ENCODE assay signal across 1 cellular context in the genomic region with DNA sequence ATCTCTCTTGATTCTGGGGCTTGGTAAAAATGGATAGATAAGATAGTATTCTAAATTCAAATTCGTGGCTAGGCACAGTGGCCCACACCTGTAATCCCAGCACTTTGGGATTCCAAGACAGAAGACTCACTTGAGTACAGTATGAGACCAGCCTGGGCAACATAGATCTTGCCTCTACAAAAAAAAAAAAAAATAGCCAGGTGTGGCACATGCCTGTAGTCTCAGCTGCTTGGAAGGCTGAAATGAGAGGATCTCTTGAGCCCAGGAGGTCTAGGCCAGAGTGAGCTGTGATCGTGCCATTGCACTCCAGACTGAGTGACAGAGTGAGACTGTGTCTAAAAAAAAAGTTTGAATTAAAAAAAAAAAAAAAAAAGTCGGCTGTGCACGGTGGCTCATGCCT.
TF ChIP-seq lines count a peak whose summit lies in the region.

No MANE protein-coding gene starts in this region.

TF ChIP-seq in WTC11, 78 proteins besides CTCF, POLR2A, EP300 and RAD21 (continued from another document):
- TF ChIP-seq STAT6 (CRISPR knock-in tag; conservative IDR thresholded peaks at IDR 0.05; ENCODE audit: low read depth) (no peak), ESRRA (CRISPR knock-in tag; IDR thresholded peaks at IDR 0.05; ENCODE audit: borderline replicate concordance) (no peak), IRF2 (CRISPR knock-in tag; IDR thresholded peaks at IDR 0.05; ENCODE audit: borderline replicate concordance, low read depth) (no peak), FOXK1 (CRISPR knock-in tag; IDR thresholded peaks at IDR 0.05) (no peak), CDX4 (CRISPR knock-in tag; IDR thresholded peaks at IDR 0.05; ENCODE audit: borderline replicate concordance) (no peak), E2F4 (CRISPR knock-in tag; IDR thresholded peaks at IDR 0.05; ENCODE audit: borderline replicate concordance, low read depth) (no peak), NFE2L1 (CRISPR knock-in tag; IDR thresholded peaks at IDR 0.05) (no peak), PREB (CRISPR knock-in tag; IDR thresholded peaks at IDR 0.05; ENCODE audit: borderline replicate concordance) (no peak), FOXP1 (CRISPR knock-in tag; IDR thresholded peaks at IDR 0.05; ENCODE audit: borderline replicate concordance) (no peak)
- TF ChIP-seq, protein P1, sequence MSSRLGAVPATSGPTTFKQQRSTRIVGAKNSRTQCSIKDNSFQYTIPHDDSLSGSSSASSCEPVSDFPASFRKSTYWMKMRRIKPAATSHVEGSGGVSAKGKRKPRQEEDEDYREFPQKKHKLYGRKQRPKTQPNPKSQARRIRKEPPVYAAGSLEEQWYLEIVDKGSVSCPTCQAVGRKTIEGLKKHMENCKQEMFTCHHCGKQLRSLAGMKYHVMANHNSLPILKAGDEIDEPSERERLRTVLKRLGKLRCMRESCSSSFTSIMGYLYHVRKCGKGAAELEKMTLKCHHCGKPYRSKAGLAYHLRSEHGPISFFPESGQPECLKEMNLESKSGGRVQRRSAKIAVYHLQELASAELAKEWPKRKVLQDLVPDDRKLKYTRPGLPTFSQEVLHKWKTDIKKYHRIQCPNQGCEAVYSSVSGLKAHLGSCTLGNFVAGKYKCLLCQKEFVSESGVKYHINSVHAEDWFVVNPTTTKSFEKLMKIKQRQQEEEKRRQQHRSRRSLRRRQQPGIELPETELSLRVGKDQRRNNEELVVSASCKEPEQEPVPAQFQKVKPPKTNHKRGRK (CRISPR knock-in tag; IDR thresholded peaks at IDR 0.05; ENCODE audit: borderline replicate concordance), result no peak
